In genomic region chr1:32221980-32222751, GRCh38 we compare ENCODE assay signal across 8 cellular contexts. TPM values are rescaled to one million over a fixed set of nuclear protein-coding genes. Genes with fewer than 3 reads are reported as not detected.
DNase-seq lines count a peak whose midpoint lies in the region; ATAC-seq and TF ChIP-seq lines count a peak whose summit lies in the region.

TSS of gene EIF3I (plus strand) at chr1:32222407. CDS start at chr1:32222442, 35 bp downstream.
TSS of gene TMEM234 (minus strand) at chr1:32222353. CDS start at chr1:32222322, 31 bp downstream.

- TF ChIP-seq POLR2A in suprapubic skin (IDR thresholded peaks at IDR 0.05), result peak; percentile 71 to 83

- H3K27ac ChIP-seq in suprapubic skin, result peak within 1 kb of the TSS; percentile 88

- no peaks in the 10 kb centered on the region for H3K9me3 ChIP-seq in suprapubic skin

- H3K27me3 ChIP-seq in suprapubic skin, result no peaks in the 10 kb centered on the region

- peaks cover 7 to 21% of the 10 kb centered on the region in 2 donors for H3K36me3 Mint-ChIP-seq in activated naive CD4-positive, alpha-beta T cell treated with anti-CD3 and anti-CD28 coated beads, Interleukin-2, amount 50 U/mL, for 72 hours

- DNase-seq in GF-D8 (lab: John Stamatoyannopoulos, UW) (peak; percentile 74), HFF-Myc (ENCODE audit: extremely low read depth, low read depth) (peak; percentile 70), NCI-H1092 (lab: John Stamatoyannopoulos, UW) (peak; percentile 95), SKM-1 (lab: John Stamatoyannopoulos, UW; ENCODE audit: unreplicated experiment) (peak; percentile 88), glomerular endothelial cell (ENCODE audit: extremely low read depth, low read depth, low spot score) (no peak), occipital lobe (lab: John Stamatoyannopoulos, UW) (peak; percentile 90), suprapubic skin (ENCODE audit: low spot score in 2 of 2) (peak; percentile 97 to 98)
- DNase-seq in activated naive CD4-positive, alpha-beta T cell treated with anti-CD3 and anti-CD28 coated beads, Interleukin-2, amount 50 U/mL, for 72 hours (ENCODE audit: low spot score in 2 of 2), result peak; percentile 84 to 90

- no peaks in the 10 kb centered on the region for H3K9me3 Mint-ChIP-seq in activated naive CD4-positive, alpha-beta T cell treated with anti-CD3 and anti-CD28 coated beads, Interleukin-2, amount 50 U/mL, for 72 hours

- H3K36me3 ChIP-seq in suprapubic skin, result peaks cover 46% of the 10 kb centered on the region

- under 1% methylated on average over 39 of the region's 46 CpGs for WGBS in suprapubic skin

- peak within 1 kb of the TSS; percentile 98 for H3K27ac Mint-ChIP-seq in activated naive CD4-positive, alpha-beta T cell treated with anti-CD3 and anti-CD28 coated beads, Interleukin-2, amount 50 U/mL, for 72 hours

- no peak for TF ChIP-seq EP300 in suprapubic skin (IDR thresholded peaks at IDR 0.05)

- H3K4me3 ChIP-seq in HFF-Myc (replicated peaks; ENCODE audit: low read depth, low read length) (peak within 1 kb of the TSS; percentile 98), suprapubic skin (peak within 1 kb of the TSS; percentile 59)

- TF ChIP-seq CTCF in HFF-Myc (IDR thresholded peaks at IDR 0.05; ENCODE audit: low read depth, low read length, missing control alignments), result no peak
- no peak for TF ChIP-seq CTCF in suprapubic skin (IDR thresholded peaks at IDR 0.05)

- peaks cover 33% of the 10 kb centered on the region for H3K4me1 ChIP-seq in suprapubic skin

- ATAC-seq in activated naive CD4-positive, alpha-beta T cell treated with anti-CD3 and anti-CD28 coated beads, Interleukin-2, amount 50 U/mL, for 72 hours, result peak; percentile 98

RNA-seq across cellular contexts. Expression of gene EIF3I, which starts in this region (rescaled TPM):
- total RNA-seq in activated naive CD4-positive, alpha-beta T cell treated with anti-CD3 and anti-CD28 coated beads, Interleukin-2, amount 50 U/mL, for 72 hours, result 100 to 1,000 TPM; 273 to 295 TPM
- total RNA-seq in glomerular endothelial cell (234 and 362 TPM in 2 replicates), occipital lobe (79.7 TPM), suprapubic skin (100 to 1,000 TPM in 3 of 4 donors, 10 to 100 TPM in 1; 98.8 to 211 (median 178) TPM)

RNA-seq across cellular contexts. Expression of gene TMEM234, which starts in this region (rescaled TPM):
- 10 to 100 TPM in 1 of 2 donors, 1 to 10 TPM in 1; 7.0 to 10.7 TPM for total RNA-seq in activated naive CD4-positive, alpha-beta T cell treated with anti-CD3 and anti-CD28 coated beads, Interleukin-2, amount 50 U/mL, for 72 hours
- total RNA-seq in glomerular endothelial cell, result 15.9 and 16.6 TPM in 2 replicates
- total RNA-seq in occipital lobe, result 9.8 TPM
- 10 to 100 TPM in 2 of 4 donors, 1 to 10 TPM in 2; 7.7 to 18.7 (median 12.6) TPM for total RNA-seq in suprapubic skin
